In genomic region chr20:42472198-42472597, GRCh38 we compare ENCODE assay signal across 11 cellular contexts.
"Had no signal": no experiment of that assay in that cellular context is flagged by ENCODE, and none has a peak within 500 bp of the region (broad histone marks: within the 10 kb centered on the region; RNA-seq: fewer than 3 reads in every experiment).

No MANE protein-coding gene starts in this region.

- H3K9me3 ChIP-seq: HAP-1 had no signal

- H3K36me3 ChIP-seq: HAP-1 had no signal

- ATAC-seq: GM23338, HCT116 had no signal

- H3K9ac ChIP-seq: GM23248 had no signal

- H3K4me1 ChIP-seq: HAP-1 had no signal

- H3K4me2 ChIP-seq: GM23338 had no signal

- H3K4me3 ChIP-seq: GM23248, GM23338, HAP-1 had no signal

- H2AFZ ChIP-seq: GM23248, GM23338 had no signal

- H3K27ac ChIP-seq: GM23248 had no signal

- DNase-seq: GM23248, GOT3, H7, H9, HCEC 1CT, HFFc6 had no signal

- FAIRE-seq: H1, H54 had no signal
